ENCODE assay signal across 11 cellular contexts in the genomic region with DNA sequence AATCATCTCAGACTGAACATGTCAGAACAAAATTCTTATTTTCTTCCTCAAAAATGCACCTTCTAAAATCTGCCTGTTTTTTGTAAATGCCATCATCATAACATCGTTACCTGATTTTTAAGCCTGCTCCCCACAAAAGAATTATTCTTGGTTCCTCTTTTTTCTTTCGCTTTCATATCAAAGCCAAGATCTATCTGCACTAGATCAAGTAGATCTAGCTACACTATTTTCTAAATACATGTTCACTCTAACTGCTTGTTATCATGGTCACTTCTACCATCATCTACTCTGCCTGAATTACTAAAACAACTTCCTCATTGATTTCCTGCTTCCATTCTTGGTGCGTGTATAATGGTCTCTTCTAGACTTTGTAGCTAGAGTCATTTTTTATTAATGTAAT.
DNase-seq lines count a peak whose midpoint lies in the region; ATAC-seq and TF ChIP-seq lines count a peak whose summit lies in the region.
"Had no signal": no experiment of that assay in that cellular context is flagged by ENCODE, and none has a peak within 500 bp of the region (broad histone marks: within the 10 kb centered on the region; RNA-seq: fewer than 3 reads in every experiment).

No MANE protein-coding gene starts in this region.

- POLR2A ChIA-PET in HEK293T (lab: Yijun Ruan, JAX), result no interaction called here

- peak; percentile 39 for DNase-seq in NOMO-1 treated with dmso at 0.1 percent for 144 hours (lab: John Stamatoyannopoulos, UW; ENCODE audit: unreplicated experiment)
- DNase-seq in HEK293T (ENCODE audit: extremely low spot score), result no peak
- DNase-seq in left ventricle myocardium superior, result no peak
- DNase-seq in iPS-NIHi7 (ENCODE audit: extremely low spot score), result no peak
- DNase-seq: AML-193, natural killer cell, NCI-H2029 had no signal

- intact Hi-C loops in left ventricle myocardium superior (cut with micrococcal nuclease), result no loop called here

- ATAC-seq in GM18517 (IDR thresholded peaks at IDR 0.05; ENCODE audit: unreplicated experiment) (peak; percentile 93), GM21423 (IDR thresholded peaks at IDR 0.05; ENCODE audit: unreplicated experiment) (peak; percentile 85), HG03097 (IDR thresholded peaks at IDR 0.05; ENCODE audit: low FRiP score, unreplicated experiment) (peak; percentile 76), left ventricle myocardium superior (no peak), esophagus mucosa (no peak)
- ATAC-seq: natural killer cell had no signal

- CTCF ChIA-PET in HEK293T (lab: Yijun Ruan, JAX), result no interaction called here

TF ChIP-seq in HEK293T, 16 proteins besides CTCF, POLR2A, EP300 and RAD21:
- TF ChIP-seq TARDBP (IDR thresholded peaks at IDR 0.05) (no peak), L3MBTL2 (conservative IDR thresholded peaks at IDR 0.05) (no peak), ARNT (IDR thresholded peaks at IDR 0.05) (no peak), NFRKB (IDR thresholded peaks at IDR 0.05) (no peak), FOXM1 (IDR thresholded peaks at IDR 0.05; ENCODE audit: borderline replicate concordance) (no peak), LEF1 (IDR thresholded peaks at IDR 0.05; ENCODE audit: borderline replicate concordance) (no peak), SUZ12 (IDR thresholded peaks at IDR 0.05) (no peak), FOXA1 (IDR thresholded peaks at IDR 0.05) (no peak), ELF4 (IDR thresholded peaks at IDR 0.05) (no peak), SP1 (IDR thresholded peaks at IDR 0.05) (no peak), BHLHE40 (IDR thresholded peaks at IDR 0.05; ENCODE audit: borderline replicate concordance) (no peak), HDGF (IDR thresholded peaks at IDR 0.05; ENCODE audit: borderline replicate concordance) (no peak), FOXK2 (IDR thresholded peaks at IDR 0.05) (no peak), CTBP1 (IDR thresholded peaks at IDR 0.05; ENCODE audit: borderline replicate concordance) (no peak), ZNF384 (IDR thresholded peaks at IDR 0.05) (no peak)
- TF ChIP-seq, protein P1, sequence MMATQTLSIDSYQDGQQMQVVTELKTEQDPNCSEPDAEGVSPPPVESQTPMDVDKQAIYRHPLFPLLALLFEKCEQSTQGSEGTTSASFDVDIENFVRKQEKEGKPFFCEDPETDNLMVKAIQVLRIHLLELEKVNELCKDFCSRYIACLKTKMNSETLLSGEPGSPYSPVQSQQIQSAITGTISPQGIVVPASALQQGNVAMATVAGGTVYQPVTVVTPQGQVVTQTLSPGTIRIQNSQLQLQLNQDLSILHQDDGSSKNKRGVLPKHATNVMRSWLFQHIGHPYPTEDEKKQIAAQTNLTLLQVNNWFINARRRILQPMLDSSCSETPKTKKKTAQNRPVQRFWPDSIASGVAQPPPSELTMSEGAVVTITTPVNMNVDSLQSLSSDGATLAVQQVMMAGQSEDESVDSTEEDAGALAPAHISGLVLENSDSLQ (IDR thresholded peaks at IDR 0.05), result no peak

Comparison
In these comparisons a context has a peak if more than half of its experiments do, and no peak if none do; other contexts are left out.
1. ATAC-seq: peak in GM18517 (single experiment), GM21423 (single experiment) and HG03097 (single experiment); none in left ventricle myocardium superior (single experiment) and esophagus mucosa (single experiment).